19 cellular contexts compared by ENCODE assay signal in the genomic region with DNA sequence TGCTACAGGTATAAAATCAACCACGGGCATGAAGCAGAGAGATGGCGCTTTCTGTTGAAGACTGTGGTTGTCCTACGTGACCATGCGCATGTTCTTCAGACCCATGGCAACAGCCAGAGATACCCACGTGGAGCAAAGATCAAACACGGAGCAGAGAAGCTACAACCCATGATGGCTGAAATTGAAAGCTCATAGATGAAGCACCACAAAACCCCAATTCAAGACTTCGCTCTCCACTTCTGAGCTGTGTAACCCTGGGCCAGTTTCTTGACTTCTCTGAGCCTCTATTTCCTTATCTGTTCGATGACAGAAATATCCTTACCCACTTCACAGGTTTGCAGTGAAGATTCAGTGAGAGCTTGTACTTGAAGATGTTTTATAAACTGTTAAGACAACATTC.
"Had no signal": no experiment of that assay in that cellular context is flagged by ENCODE, and none has a peak within 500 bp of the region (broad histone marks: within the 10 kb centered on the region; RNA-seq: fewer than 3 reads in every experiment).

No MANE protein-coding gene starts in this region.

- ATAC-seq: activated CD4-positive, CD25-positive, alpha-beta regulatory T cell treated with anti-CD3 and anti-CD28 coated beads, Interleukin-2, amount 50 U/mL, for 24 hours; PC-3 had no signal

- FAIRE-seq: RCC 7860 had no signal

- H3K4me3 ChIP-seq: breast epithelium had no signal

- H3K9me3 ChIP-seq: breast epithelium had no signal

- H3K27ac ChIP-seq: breast epithelium had no signal

- DNase-seq: activated CD4-positive, alpha-beta T cell treated with anti-CD3 and anti-CD28 coated beads for 4 hours; activated CD4-positive, alpha-beta T cell treated with anti-CD3 and anti-CD28 coated beads, Interleukin-2, amount 50 U/mL, for 4 hours; activated CD8-positive, alpha-beta memory T cell treated with anti-CD3 and anti-CD28 coated beads for 24 hours; activated naive CD4-positive, alpha-beta T cell; activated T-cell treated with anti-CD3 and anti-CD28 coated beads for 4 hours; activated T-cell treated with anti-CD3 and anti-CD28 coated beads, Interleukin-2, amount 50 U/mL, for 48 hours; aorta; MM.1S; NCI-H1105 treated with DMSO at 0.1 percent for 48 hours; NCI-H1436 treated with DMSO at 0.1 percent for 48 hours; NCI-H187; NCI-H2081; NCI-H446; NCI-H524; PC-3; SHP77 treated with DMSO at 0.1 percent for 48 hours had no signal

- H3K4me1 ChIP-seq: breast epithelium had no signal

- H3K36me3 ChIP-seq: breast epithelium had no signal

- H3K27me3 ChIP-seq: breast epithelium had no signal
